8 cellular contexts compared by ENCODE assay signal in genomic region chr1:154154534-154155181, GRCh38. TPM values are rescaled to one million over a fixed set of nuclear protein-coding genes. Genes with fewer than 3 reads are reported as not detected.
DNase-seq lines count a peak whose midpoint lies in the region; ATAC-seq and TF ChIP-seq lines count a peak whose summit lies in the region.

TSS of gene NUP210L (minus strand) at chr1:154155073.

- no peak for ATAC-seq in CD4-positive, CD25-positive, alpha-beta regulatory T cell (ENCODE audit: low read depth in 2 of 2)
- peak; percentile 35; the same call in 1 of the 2 replicates for ATAC-seq in PC-3
- no peak for ATAC-seq in GM19324 (IDR thresholded peaks at IDR 0.05; ENCODE audit: low FRiP score, unreplicated experiment)

- H3K36me3 Mint-ChIP-seq in CD4-positive, CD25-positive, alpha-beta regulatory T cell = peaks cover 37% of the 10 kb centered on the region
- H3K36me3 Mint-ChIP-seq in nephron progenitor cell (ENCODE audit: low read depth) = peaks cover 37% of the 10 kb centered on the region

- H3K9me3 Mint-ChIP-seq in CD4-positive, CD25-positive, alpha-beta regulatory T cell = peaks cover 0 to 7% (median 0%) of the 10 kb centered on the region in 7 donors
- H3K9me3 Mint-ChIP-seq in nephron progenitor cell = peaks cover 3% of the 10 kb centered on the region

- peak within 1 kb of the TSS in 3 of 4 donors; percentile 18 to 56 (median 48) for H3K4me3 Mint-ChIP-seq in CD4-positive, CD25-positive, alpha-beta regulatory T cell
- H3K4me3 Mint-ChIP-seq in nephron progenitor cell = no peak within 1 kb of the TSS

- CTCF ChIA-PET in PC-3 (lab: Charles Lee) = no interaction called here

- H3K4me2 ChIP-seq in PC-3 (ENCODE audit: low read length) = no peak within 1 kb of the TSS

- POLR2A ChIA-PET in PC-3 (lab: Charles Lee; ENCODE audit: unreplicated experiment) = no interaction called here

- intact Hi-C loops in PC-3 (cut with micrococcal nuclease) = no loop called here

- no peaks in the 10 kb centered on the region for H3K79me2 ChIP-seq in PC-3 (ENCODE audit: low read length)

- no peak within 1 kb of the TSS for H2AFZ ChIP-seq in PC-3 (ENCODE audit: low read length)

- peaks cover 37 to 67% (median 47%) of the 10 kb centered on the region in 4 donors for H3K4me1 Mint-ChIP-seq in CD4-positive, CD25-positive, alpha-beta regulatory T cell
- H3K4me1 Mint-ChIP-seq in nephron progenitor cell = peaks cover 20% of the 10 kb centered on the region

- peaks cover 12% of the 10 kb centered on the region; the same call in 1 of the 2 replicates for H4K20me1 ChIP-seq in PC-3 (ENCODE audit: low read length)

- peaks cover 52% of the 10 kb centered on the region for H3K4me1 ChIP-seq in CD4-positive, CD25-positive, alpha-beta regulatory T cell (ENCODE audit: control insufficient read depth, insufficient read depth, low read length, poor library complexity, severe bottlenecking)
- H3K4me1 ChIP-seq in PC-3 (ENCODE audit: insufficient read depth, low read length) (no peaks in the 10 kb centered on the region), esophagus (ENCODE audit: control insufficient read depth in 2 of 2, insufficient read depth in 2 of 2, low read length in 1 of 2) (no peaks in the 10 kb centered on the region)

- H3K4me3 ChIP-seq in CD4-positive, CD25-positive, alpha-beta regulatory T cell (ENCODE audit: low read depth, low read length) = peak within 1 kb of the TSS; percentile 24
- H3K4me3 ChIP-seq in PC-3 (ENCODE audit: low read length) (no peak within 1 kb of the TSS), esophagus (ENCODE audit: low read depth in 1 of 2, low read length in 2 of 2) (no peak within 1 kb of the TSS)

- H3F3A ChIP-seq in PC-3 (ENCODE audit: low read length, unreplicated experiment) = no peaks in the 10 kb centered on the region

- H3K9ac ChIP-seq in PC-3 (ENCODE audit: low read length) = no peak within 1 kb of the TSS

- no peaks in the 10 kb centered on the region for H3K9me2 ChIP-seq in PC-3 (replicated peaks; ENCODE audit: low read length)

- peak within 1 kb of the TSS; percentile 89 to 91 (median 91) for H3K27ac Mint-ChIP-seq in CD4-positive, CD25-positive, alpha-beta regulatory T cell
- H3K27ac Mint-ChIP-seq in nephron progenitor cell = peak within 1 kb of the TSS; percentile 93

- H3K9me3 ChIP-seq in CD4-positive, CD25-positive, alpha-beta regulatory T cell (ENCODE audit: control insufficient read depth in 2 of 2, low read length in 2 of 2) = peaks cover 0 to under 1% of the 10 kb centered on the region in 2 experiments
- H3K9me3 ChIP-seq in PC-3 (ENCODE audit: low read length) (no peaks in the 10 kb centered on the region), esophagus (ENCODE audit: control insufficient read depth in 2 of 2, insufficient read depth in 1 of 2, low read depth in 1 of 2, low read length in 1 of 2) (no peaks in the 10 kb centered on the region)

- DNase-seq in CD4-positive, CD25-positive, alpha-beta regulatory T cell = no peak
- DNase-seq in PC-3 (no peak), nephron progenitor cell (peak; percentile 18), NCI-H2171 treated with DMSO at 0.1 percent for 48 hours (lab: John Stamatoyannopoulos, UW) (no peak), pons (ENCODE audit: low spot score) (no peak)
- DNase-seq in activated CD4-positive, CD25-positive, alpha-beta regulatory T cell (lab: John Stamatoyannopoulos, UW) = no peak

- 80 to 86% methylated on average over 29 of the region's 29 CpGs for WGBS in esophagus, 2 donors

- H3K36me3 ChIP-seq in CD4-positive, CD25-positive, alpha-beta regulatory T cell (ENCODE audit: control insufficient read depth, insufficient read depth, low read length) = peaks cover 28% of the 10 kb centered on the region
- peaks cover 35% of the 10 kb centered on the region for H3K36me3 ChIP-seq in PC-3 (ENCODE audit: low read depth, low read length)
- H3K36me3 ChIP-seq in esophagus (ENCODE audit: control insufficient read depth in 2 of 2, insufficient read depth in 2 of 2, low read length in 1 of 2) = peaks cover 3 to 5% of the 10 kb centered on the region in 2 donors

- H3K27me3 Mint-ChIP-seq in CD4-positive, CD25-positive, alpha-beta regulatory T cell = no peaks in the 10 kb centered on the region
- H3K27me3 Mint-ChIP-seq in nephron progenitor cell (ENCODE audit: low read depth, poor library complexity) = no peaks in the 10 kb centered on the region

- no TSS peak for BruUV-seq in PC-3 (replicated peaks; lab: Mats Ljungman, UMichigan)

- TF ChIP-seq CTCF in PC-3 (conservative IDR thresholded peaks at IDR 0.05; ENCODE audit: low read depth, low read length) (no peak), nephron progenitor cell (IDR thresholded peaks at IDR 0.05) (no peak)

- H3K27ac ChIP-seq in CD4-positive, CD25-positive, alpha-beta regulatory T cell (ENCODE audit: insufficient read depth, low read length, poor library complexity, severe bottlenecking) = peak within 1 kb of the TSS; percentile 78
- H3K27ac ChIP-seq in PC-3 (ENCODE audit: low read length) (no peak within 1 kb of the TSS), esophagus (ENCODE audit: low read depth in 2 of 2, low read length in 1 of 2) (peak within 1 kb of the TSS; percentile 2 to 62)

- H3K27me3 ChIP-seq in CD4-positive, CD25-positive, alpha-beta regulatory T cell (ENCODE audit: control insufficient read depth, insufficient read depth, low read length) = no peaks in the 10 kb centered on the region
- H3K27me3 ChIP-seq in PC-3 (ENCODE audit: low read length) (no peaks in the 10 kb centered on the region), esophagus (ENCODE audit: control insufficient read depth in 1 of 2, insufficient read depth in 2 of 2, low read length in 2 of 2) (no peaks in the 10 kb centered on the region)

RNA-seq across cellular contexts. Expression of gene NUP210L, which starts in this region (rescaled TPM):
- 0.10 TPM for total RNA-seq in CD4-positive, CD25-positive, alpha-beta regulatory T cell
- polyA plus RNA-seq in CD4-positive, CD25-positive, alpha-beta regulatory T cell = under 1 TPM in 2 of 4 donors, not detected in 2; 0.02 to 0.17 TPM
- total RNA-seq in PC-3 (2014; rRNA removed) = 0.04 TPM in 1 of 2 replicates, not detected in the other
- under 1 TPM in 1 of 2 donors, not detected in 1; 0.02 TPM for polyA plus RNA-seq in esophagus

Comparison
In these comparisons a context has a peak if more than half of its experiments do, and no peak if none do; other contexts are left out.
1. Peak in ATAC-seq in PC-3; RNA of the gene not detected or under 1 TPM.